In the genomic region with DNA sequence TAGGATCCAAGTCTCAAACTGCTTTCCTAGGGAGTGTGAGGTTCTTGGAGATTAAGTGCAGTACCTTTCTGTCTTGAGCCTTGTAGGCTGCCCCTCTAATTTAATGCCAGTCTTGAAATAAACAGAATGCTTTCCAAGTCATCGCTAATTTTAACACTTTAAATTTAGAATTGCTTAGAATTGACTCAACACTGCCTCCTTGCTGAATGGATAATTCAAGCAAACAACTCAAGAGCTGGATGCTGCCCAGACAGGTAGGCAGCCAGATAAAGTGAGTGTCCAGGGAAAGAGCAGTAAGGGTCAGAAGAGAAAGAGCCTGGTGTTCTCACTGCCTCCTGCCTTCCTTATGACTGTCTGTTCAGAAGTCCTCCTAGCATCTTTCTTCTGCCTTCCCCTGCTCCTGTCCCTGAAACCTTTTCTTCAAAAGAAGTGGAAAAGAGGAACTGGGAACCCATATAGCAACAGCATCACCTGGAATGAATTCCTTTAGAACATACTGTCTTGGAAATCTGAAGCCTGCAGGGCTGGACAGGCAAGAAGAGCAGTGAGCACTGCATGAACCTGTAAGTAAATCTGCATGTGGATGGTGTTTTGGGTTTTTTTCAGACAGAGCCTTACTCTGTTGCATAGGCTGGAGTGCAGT, we compare ENCODE assay signal across 1 cellular context.
TF ChIP-seq lines count a peak whose summit lies in the region.

No MANE protein-coding gene starts in this region.

TF ChIP-seq in K562, 482 proteins besides CTCF, POLR2A, EP300 and RAD21:
- TF ChIP-seq, protein P1, sequence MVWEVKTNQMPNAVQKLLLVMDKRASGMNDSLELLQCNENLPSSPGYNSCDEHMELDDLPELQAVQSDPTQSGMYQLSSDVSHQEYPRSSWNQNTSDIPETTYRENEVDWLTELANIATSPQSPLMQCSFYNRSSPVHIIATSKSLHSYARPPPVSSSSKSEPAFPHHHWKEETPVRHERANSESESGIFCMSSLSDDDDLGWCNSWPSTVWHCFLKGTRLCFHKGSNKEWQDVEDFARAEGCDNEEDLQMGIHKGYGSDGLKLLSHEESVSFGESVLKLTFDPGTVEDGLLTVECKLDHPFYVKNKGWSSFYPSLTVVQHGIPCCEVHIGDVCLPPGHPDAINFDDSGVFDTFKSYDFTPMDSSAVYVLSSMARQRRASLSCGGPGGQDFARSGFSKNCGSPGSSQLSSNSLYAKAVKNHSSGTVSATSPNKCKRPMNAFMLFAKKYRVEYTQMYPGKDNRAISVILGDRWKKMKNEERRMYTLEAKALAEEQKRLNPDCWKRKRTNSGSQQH (CRISPR knock-in tag; IDR thresholded peaks at IDR 0.05) = no peak
- TF ChIP-seq COPS2 (conservative IDR thresholded peaks at IDR 0.05) (no peak), ZFP30 (CRISPR knock-in tag; IDR thresholded peaks at IDR 0.05; ENCODE audit: borderline replicate concordance) (no peak), SPI1 (IDR thresholded peaks at IDR 0.05; ENCODE audit: borderline replicate concordance, low read depth, low read length) (peak; percentile 82), HEY1 (CRISPR knock-in tag; IDR thresholded peaks at IDR 0.05; ENCODE audit: borderline replicate concordance) (no peak), PPARD (CRISPR knock-in tag; IDR thresholded peaks at IDR 0.05) (no peak)
- TF ChIP-seq, protein P2, sequence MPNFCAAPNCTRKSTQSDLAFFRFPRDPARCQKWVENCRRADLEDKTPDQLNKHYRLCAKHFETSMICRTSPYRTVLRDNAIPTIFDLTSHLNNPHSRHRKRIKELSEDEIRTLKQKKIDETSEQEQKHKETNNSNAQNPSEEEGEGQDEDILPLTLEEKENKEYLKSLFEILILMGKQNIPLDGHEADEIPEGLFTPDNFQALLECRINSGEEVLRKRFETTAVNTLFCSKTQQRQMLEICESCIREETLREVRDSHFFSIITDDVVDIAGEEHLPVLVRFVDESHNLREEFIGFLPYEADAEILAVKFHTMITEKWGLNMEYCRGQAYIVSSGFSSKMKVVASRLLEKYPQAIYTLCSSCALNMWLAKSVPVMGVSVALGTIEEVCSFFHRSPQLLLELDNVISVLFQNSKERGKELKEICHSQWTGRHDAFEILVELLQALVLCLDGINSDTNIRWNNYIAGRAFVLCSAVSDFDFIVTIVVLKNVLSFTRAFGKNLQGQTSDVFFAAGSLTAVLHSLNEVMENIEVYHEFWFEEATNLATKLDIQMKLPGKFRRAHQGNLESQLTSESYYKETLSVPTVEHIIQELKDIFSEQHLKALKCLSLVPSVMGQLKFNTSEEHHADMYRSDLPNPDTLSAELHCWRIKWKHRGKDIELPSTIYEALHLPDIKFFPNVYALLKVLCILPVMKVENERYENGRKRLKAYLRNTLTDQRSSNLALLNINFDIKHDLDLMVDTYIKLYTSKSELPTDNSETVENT (CRISPR knock-in tag; IDR thresholded peaks at IDR 0.05) = no peak
- TF ChIP-seq, protein P3, sequence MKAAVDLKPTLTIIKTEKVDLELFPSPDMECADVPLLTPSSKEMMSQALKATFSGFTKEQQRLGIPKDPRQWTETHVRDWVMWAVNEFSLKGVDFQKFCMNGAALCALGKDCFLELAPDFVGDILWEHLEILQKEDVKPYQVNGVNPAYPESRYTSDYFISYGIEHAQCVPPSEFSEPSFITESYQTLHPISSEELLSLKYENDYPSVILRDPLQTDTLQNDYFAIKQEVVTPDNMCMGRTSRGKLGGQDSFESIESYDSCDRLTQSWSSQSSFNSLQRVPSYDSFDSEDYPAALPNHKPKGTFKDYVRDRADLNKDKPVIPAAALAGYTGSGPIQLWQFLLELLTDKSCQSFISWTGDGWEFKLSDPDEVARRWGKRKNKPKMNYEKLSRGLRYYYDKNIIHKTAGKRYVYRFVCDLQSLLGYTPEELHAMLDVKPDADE (conservative IDR thresholded peaks at IDR 0.05; ENCODE audit: control insufficient read depth, low read depth, low read length) = no peak
TF ChIP-seq in K562: peak in this region for 1.
